1 cellular context compared by ENCODE assay signal in genomic region chr2:73990531-73990930, GRCh38.
TF ChIP-seq lines count a peak whose summit lies in the region.

No MANE protein-coding gene starts in this region.

TF ChIP-seq in neural cell, 6 proteins besides CTCF, POLR2A, EP300 and RAD21 (continued from another document):
- TF ChIP-seq REST (IDR thresholded peaks at IDR 0.05; ENCODE audit: borderline replicate concordance) (no peak), POLR2AphosphoS5 (IDR thresholded peaks at IDR 0.05) (no peak), TAF1 (IDR thresholded peaks at IDR 0.05; ENCODE audit: low read depth) (no peak), EZH2 (IDR thresholded peaks at IDR 0.05; ENCODE audit: borderline replicate concordance, insufficient read depth, low read length, poor library complexity, severe bottlenecking) (no peak), SMC3 (conservative IDR thresholded peaks at IDR 0.05; ENCODE audit: poor library complexity) (no peak)
